Comparison of ENCODE assay signal across 25 cellular contexts in genomic region chr18:55185391-55185790, GRCh38.
A peak's percentile ranks its signal among the peaks of the same experiment; 100 is the strongest.
DNase-seq lines count a peak whose midpoint lies in the region; ATAC-seq and TF ChIP-seq lines count a peak whose summit lies in the region.
"Had no signal": no experiment of that assay in that cellular context is flagged by ENCODE, and none has a peak within 500 bp of the region (broad histone marks: within the 10 kb centered on the region; RNA-seq: fewer than 3 reads in every experiment).

No MANE protein-coding gene starts in this region.

- intact Hi-C loops in cardiac septum (cut with DNase I) (no loop called here), testis (cut with DNase I; ENCODE audit: low total_unique reads) (no loop called here)

- DNase-seq in AG20443 (ENCODE audit: low spot score) = peak; percentile 54
- peak; percentile 37 for DNase-seq in LoVo (ENCODE audit: low spot score)
- DNase-seq in astrocyte of the spinal cord (ENCODE audit: low read depth, low spot score) = peak; percentile 10
- peak; percentile 43 for DNase-seq in iris pigment epithelial cell (ENCODE audit: low read depth)
- no peak for DNase-seq in cardiac septum (ENCODE audit: low spot score)
- no peak for DNase-seq in testis
- no peak for DNase-seq in activated T-cell treated with anti-CD3 and anti-CD28 coated beads, Interleukin-2, amount 50 U/mL, for 48 hours
- DNase-seq: activated CD4-positive, alpha-beta T cell treated with anti-CD3 and anti-CD28 coated beads, Interleukin-2, amount 10 ng/mL, durations not matched to agents 7 days and 5 days; activated gamma-delta T cell; activated naive CD8-positive, alpha-beta T cell treated with anti-CD3 and anti-CD28 coated beads, Interleukin-2, amount 10 ng/mL, durations not matched to agents 7 days and 5 days; BE2C; CD8-positive, alpha-beta T cell; H7; hypothalamus; NCI-H1694 treated with DMSO at 0.1 percent for 48 hours; NCI-H510A treated with DMSO at 0.1 percent for 48 hours; right cardiac atrium; SJCRH30; stimulated activated CD8-positive, alpha-beta memory T cell treated with anti-CD3 and anti-CD28 coated beads, Interleukin-4, amount 100 ng/mL, for 48 hours; T-cell had no signal

- WGBS in testis, 2 donors = 92 to 93% methylated on average over 1 of the region's 1 CpG

- H3K27me3 ChIP-seq in testis = no peaks in the 10 kb centered on the region
- H3K27me3 ChIP-seq: ascending aorta, BE2C, SJCRH30, vagina had no signal

- H3K4me3 ChIP-seq in astrocyte of the spinal cord (ENCODE audit: low read depth, low read length) = no peak overlapping the region
- H3K4me3 ChIP-seq in testis = no peak overlapping the region
- H3K4me3 ChIP-seq: ascending aorta, SJCRH30, vagina had no signal

- H3K9me3 ChIP-seq in testis = no peaks in the 10 kb centered on the region
- H3K9me3 ChIP-seq: ascending aorta, BE2C, SJCRH30, vagina had no signal

- TF ChIP-seq CTCF in astrocyte of the spinal cord (IDR thresholded peaks at IDR 0.05; ENCODE audit: low read depth, low read length) = no peak
- no peak for TF ChIP-seq CTCF in testis (IDR thresholded peaks at IDR 0.05)

- no peaks in the 10 kb centered on the region for H3K36me3 ChIP-seq in testis (ENCODE audit: low read depth, missing control alignments)
- H3K36me3 ChIP-seq: ascending aorta, BE2C, SJCRH30, vagina had no signal

- in situ Hi-C loops in astrocyte of the spinal cord (cut with HindIII; ENCODE audit: low sequenced_read_pairs) = no loop called here

- no peaks in the 10 kb centered on the region for H3K4me1 ChIP-seq in testis
- H3K4me1 ChIP-seq: ascending aorta, BE2C, SJCRH30, vagina had no signal

- no peak for ATAC-seq in GM18909 (IDR thresholded peaks at IDR 0.05; ENCODE audit: poor library complexity, unreplicated experiment)
- ATAC-seq: CD8-positive, alpha-beta T cell; right cardiac atrium; T-cell; WTC11 had no signal

- no peak overlapping the region for H3K27ac ChIP-seq in testis
- H3K27ac ChIP-seq: ascending aorta, KMS-11, SJCRH30, vagina had no signal

- TF ChIP-seq POLR2A in testis (IDR thresholded peaks at IDR 0.05) = no peak

Comparison
In these comparisons a context has a peak if more than half of its experiments do, and no peak if none do; other contexts are left out.
1. DNase-seq: peak in AG20443 (single experiment), LoVo (single experiment), astrocyte of the spinal cord (single experiment) and iris pigment epithelial cell (single experiment); none in cardiac septum (single experiment), testis (single experiment) and activated T-cell treated with anti-CD3 and anti-CD28 coated beads, Interleukin-2, amount 50 U/mL, for 48 hours (0 of 2).